15 cellular contexts compared by ENCODE assay signal in the genomic region with DNA sequence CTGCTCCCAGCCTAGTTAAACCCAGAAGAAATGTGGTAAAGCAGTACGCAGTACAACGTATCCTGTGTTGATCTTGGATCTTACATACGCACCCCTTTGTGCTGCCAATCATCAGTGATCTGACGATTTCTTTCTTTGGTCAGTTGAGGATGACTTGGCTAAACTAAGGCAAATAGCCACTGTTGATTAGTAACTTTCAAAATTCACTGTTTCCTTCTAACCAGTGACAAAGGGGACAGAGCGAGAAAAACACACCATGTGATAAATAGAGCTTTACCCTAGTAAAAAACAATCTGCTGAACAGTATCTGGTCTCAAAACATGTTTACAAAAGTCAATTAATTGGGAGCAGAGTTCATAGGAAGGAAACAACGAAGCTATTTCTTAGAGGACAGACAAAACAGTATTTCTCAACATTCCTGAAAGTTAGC.
DNase-seq lines count a peak whose midpoint lies in the region; ATAC-seq, FAIRE-seq and TF ChIP-seq lines count a peak whose summit lies in the region.
"Had no signal": no experiment of that assay in that cellular context is flagged by ENCODE, and none has a peak within 500 bp of the region (broad histone marks: within the 10 kb centered on the region; RNA-seq: fewer than 3 reads in every experiment).

No MANE protein-coding gene starts in this region.

- H2AFZ ChIP-seq in endothelial cell of umbilical vein (ENCODE audit: low read depth, low read length): peak overlapping the region; percentile 35

- no peak overlapping the region for H3K4me3 ChIP-seq in endothelial cell of umbilical vein (replicated peaks in 1 of 3; ENCODE audit: insufficient read depth in 1 of 3, low read depth in 1 of 3, low read length in 3 of 3)
- no peak overlapping the region for H3K4me3 ChIP-seq in right lobe of liver
- H3K4me3 ChIP-seq in subcutaneous abdominal adipose tissue (ENCODE audit: low read depth in 1 of 5, low read length in 5 of 5): no peak overlapping the region
- H3K4me3 ChIP-seq: BLaER1 treated with 17β-estradiol and CSF1 and Interleukin-3, amounts not matched to agents 10 nM and 100 nM; GM12878 had no signal

- no peak overlapping the region for H3K4me2 ChIP-seq in endothelial cell of umbilical vein (ENCODE audit: insufficient read depth, low read length)
- H3K4me2 ChIP-seq: BLaER1 treated with 17β-estradiol and CSF1 and Interleukin-3, amounts not matched to agents 10 nM and 100 nM had no signal

- H3K79me2 ChIP-seq in endothelial cell of umbilical vein (ENCODE audit: control insufficient read depth, insufficient read depth, low read length): no peaks in the 10 kb centered on the region

- no peak for TF ChIP-seq CTCF in endothelial cell of umbilical vein (IDR thresholded peaks at IDR 0.05; ENCODE audit: extremely low read depth in 1 of 2, insufficient read depth in 1 of 2, low read depth in 1 of 2, low read length in 2 of 2)
- no peak for TF ChIP-seq CTCF in right lobe of liver (IDR thresholded peaks at IDR 0.05)

- H3K9me3 ChIP-seq in endothelial cell of umbilical vein (replicated peaks; ENCODE audit: control insufficient read depth, insufficient read depth, low read length): no peaks in the 10 kb centered on the region
- no peaks in the 10 kb centered on the region for H3K9me3 ChIP-seq in right lobe of liver
- no peaks in the 10 kb centered on the region for H3K9me3 ChIP-seq in subcutaneous abdominal adipose tissue (ENCODE audit: control insufficient read depth in 5 of 5, low read length in 5 of 5)

- no peak overlapping the region for H3K9ac ChIP-seq in endothelial cell of umbilical vein (replicated peaks; ENCODE audit: extremely low read depth, insufficient read depth, low read length)
- peak overlapping the region in 1 of 5 donors; percentile 6 for H3K9ac ChIP-seq in subcutaneous abdominal adipose tissue (ENCODE audit: low read length in 5 of 5)
- H3K9ac ChIP-seq: BLaER1 treated with 17β-estradiol and CSF1 and Interleukin-3, amounts not matched to agents 10 nM and 100 nM had no signal

- H3K9me1 ChIP-seq in endothelial cell of umbilical vein (replicated peaks; ENCODE audit: control insufficient read depth, extremely low read depth, insufficient read depth, low read length): no peaks in the 10 kb centered on the region

- POLR2A ChIA-PET in endothelial cell of umbilical vein (lab: Charles Lee): no interaction called here

- H3K27ac ChIP-seq in endothelial cell of umbilical vein (ENCODE audit: insufficient read depth, low read depth, low read length) (no peak overlapping the region), right lobe of liver (no peak overlapping the region), subcutaneous abdominal adipose tissue (ENCODE audit: low read depth, low read length) (peak overlapping the region; percentile 33)
- H3K27ac ChIP-seq: BLaER1 treated with 17β-estradiol and CSF1 and Interleukin-3, amounts not matched to agents 10 nM and 100 nM had no signal

- 19% methylated on average over 5 of the region's 6 CpGs for WGBS in right lobe of liver (ENCODE audit: insufficient coverage, low coverage, low lambda C conversion rate, missing lambda C conversion rate)

- CTCF ChIA-PET in endothelial cell of umbilical vein (lab: Charles Lee): interaction anchor here (2.7 kb wide), 1 partner anchor 11 kb away, joined by 7 read pairs; no protein-coding TSS in a partner anchor

- H3K4me1 ChIP-seq in endothelial cell of umbilical vein (ENCODE audit: control insufficient read depth, extremely low read depth, insufficient read depth, low read length) (peaks cover 8% of the 10 kb centered on the region), right lobe of liver (peaks cover 0 to 13% (median 0%) of the 10 kb centered on the region in 4 donors), subcutaneous abdominal adipose tissue (ENCODE audit: control insufficient read depth in 5 of 5, insufficient read depth in 5 of 5, low read length in 5 of 5) (peaks cover 3 to 33% (median 8%) of the 10 kb centered on the region in 5 donors)

- DNase-seq in HTR-8/SVneo (ENCODE audit: insufficient read length, low spot score) (no peak), endothelial cell of umbilical vein (ENCODE audit: low read depth, low spot score) (peak; percentile 9), right lobe of liver (no peak), iPS-NIHi7 (ENCODE audit: extremely low spot score) (no peak), medulla oblongata (ENCODE audit: extremely low spot score) (no peak), SHP77 treated with DMSO at 0.1 percent for 48 hours (lab: John Stamatoyannopoulos, UW) (no peak)
- DNase-seq: CD8-positive, alpha-beta T cell; DMS 273 treated with DMSO at 0.1 percent for 48 hours; DND-41; EL; H7 had no signal

- H3K36me3 ChIP-seq in endothelial cell of umbilical vein (ENCODE audit: control insufficient read depth in 2 of 2, extremely low read depth in 1 of 2, insufficient read depth in 2 of 2, low read length in 2 of 2) (no peaks in the 10 kb centered on the region), right lobe of liver (no peaks in the 10 kb centered on the region), subcutaneous abdominal adipose tissue (ENCODE audit: control insufficient read depth in 5 of 5, insufficient read depth in 5 of 5, low read length in 5 of 5) (no peaks in the 10 kb centered on the region)
- H3K36me3 ChIP-seq: BLaER1 treated with 17β-estradiol and CSF1 and Interleukin-3, amounts not matched to agents 10 nM and 100 nM had no signal

- H4K20me1 ChIP-seq in endothelial cell of umbilical vein (replicated peaks; ENCODE audit: control insufficient read depth, extremely low read depth, insufficient read depth, low read length): no peaks in the 10 kb centered on the region
- H4K20me1 ChIP-seq: BLaER1 treated with 17β-estradiol and CSF1 and Interleukin-3, amounts not matched to agents 10 nM and 100 nM had no signal

- TF ChIP-seq POLR2A in endothelial cell of umbilical vein (IDR thresholded peaks at IDR 0.05; ENCODE audit: low read depth, low read length) (no peak), right lobe of liver (IDR thresholded peaks at IDR 0.05) (no peak)

- peak; percentile 60 for FAIRE-seq in HTR-8/SVneo (lab: Jason Lieb, UNC)
- FAIRE-seq in endothelial cell of umbilical vein (lab: Jason Lieb, UNC): no peak
- FAIRE-seq: GM12878 had no signal

- BruUV-seq in endothelial cell of umbilical vein (replicated peaks; lab: Mats Ljungman, UMichigan): no TSS peak

- dilution Hi-C loops in endothelial cell of umbilical vein (cut with MboI; ENCODE audit: extremely low pct_ligation_motif_present, low sequenced_read_pairs): no loop called here

- peak; percentile 34 to 66 (median 52) for ATAC-seq in right lobe of liver
- ATAC-seq: CD8-positive, alpha-beta T cell; GM12878; HCT116 had no signal

- intact Hi-C loops in endothelial cell of umbilical vein (cut with micrococcal nuclease): loop anchor here (5.0 kb wide), 1 partner anchor 121 kb away; the partner anchor contains the start of gene RAB18
- intact Hi-C loops in right lobe of liver (cut with DNase I): no loop called here

- H3K27me3 ChIP-seq in endothelial cell of umbilical vein (ENCODE audit: control insufficient read depth in 2 of 2, insufficient read depth in 2 of 2, low read length in 2 of 2) (peaks cover 0 to 2% of the 10 kb centered on the region in 2 experiments), right lobe of liver (no peaks in the 10 kb centered on the region), subcutaneous abdominal adipose tissue (ENCODE audit: control insufficient read depth in 5 of 5, insufficient read depth in 4 of 5, low read length in 5 of 5) (no peaks in the 10 kb centered on the region)
- H3K27me3 ChIP-seq: BLaER1 treated with 17β-estradiol and CSF1 and Interleukin-3, amounts not matched to agents 10 nM and 100 nM had no signal

TF ChIP-seq in endothelial cell of umbilical vein, 7 proteins besides CTCF, POLR2A, EP300 and RAD21:
- no peak for TF ChIP-seq EZH2 (IDR thresholded peaks at IDR 0.05; ENCODE audit: borderline replicate concordance, low read depth, low read length, severe bottlenecking)
- no peak for TF ChIP-seq GATA2 (IDR thresholded peaks at IDR 0.05; ENCODE audit: insufficient read depth, insufficient read length, low read depth, low read length)
- TF ChIP-seq POLR2AphosphoS5 (IDR thresholded peaks at IDR 0.05; ENCODE audit: insufficient read depth, low read depth, low read length): no peak
- TF ChIP-seq MYC (IDR thresholded peaks at IDR 0.05; ENCODE audit: low read depth, low read length): no peak
- no peak for TF ChIP-seq FOS (IDR thresholded peaks at IDR 0.05; ENCODE audit: borderline replicate concordance, insufficient read depth, low read length)
- TF ChIP-seq, protein P1, sequence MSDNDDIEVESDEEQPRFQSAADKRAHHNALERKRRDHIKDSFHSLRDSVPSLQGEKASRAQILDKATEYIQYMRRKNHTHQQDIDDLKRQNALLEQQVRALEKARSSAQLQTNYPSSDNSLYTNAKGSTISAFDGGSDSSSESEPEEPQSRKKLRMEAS (IDR thresholded peaks at IDR 0.05; ENCODE audit: insufficient read depth, insufficient read length): no peak
- TF ChIP-seq JUN (IDR thresholded peaks at IDR 0.05; ENCODE audit: borderline replicate concordance, insufficient read depth, insufficient read length, low read depth): no peak
